9 cellular contexts compared by ENCODE assay signal in the genomic region with DNA sequence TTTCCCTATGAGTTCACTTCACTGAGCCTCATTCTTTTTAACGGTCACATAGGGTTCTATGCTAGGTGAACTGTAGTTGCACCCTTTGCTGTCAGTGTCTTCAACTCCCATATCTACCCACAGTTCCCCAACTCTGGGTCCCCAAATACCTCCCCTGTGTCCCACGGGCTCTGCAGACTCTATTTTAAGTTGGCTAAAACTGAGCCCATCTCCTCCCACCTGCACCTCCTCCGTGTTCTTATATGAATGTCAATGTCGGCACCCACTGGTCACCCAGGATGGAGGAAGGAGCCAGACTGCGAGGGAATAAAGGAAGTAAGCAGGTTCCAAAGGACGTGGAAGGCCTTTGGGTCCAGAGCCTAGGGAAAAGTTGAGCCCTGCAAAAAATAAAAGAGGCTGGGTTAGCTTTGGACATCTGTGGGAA. TPM values are rescaled to one million over a fixed set of nuclear protein-coding genes. Genes with fewer than 3 reads are reported as not detected.
DNase-seq lines count a peak whose midpoint lies in the region; ATAC-seq lines count a peak whose summit lies in the region.
"Had no signal": no experiment of that assay in that cellular context is flagged by ENCODE, and none has a peak within 500 bp of the region (broad histone marks: within the 10 kb centered on the region; RNA-seq: fewer than 3 reads in every experiment).

No MANE protein-coding gene starts in this region.

- intact Hi-C loops in activated CD4-positive, alpha-beta T cell treated with anti-CD3 and anti-CD28 coated beads, Interleukin-2, amount 10 ng/mL, durations not matched to agents 24 days and 14 days (cut with micrococcal nuclease), result loop anchor here (2.0 kb wide), 1 partner anchor 28 kb away; no protein-coding TSS in a partner anchor

- H3K27ac ChIP-seq in stomach smooth muscle (ENCODE audit: low read length), result peak overlapping the region; percentile 11
- H3K27ac ChIP-seq: epithelial cell of prostate had no signal

- H3K27me3 Mint-ChIP-seq in activated CD4-positive, alpha-beta T cell treated with anti-CD3 and anti-CD28 coated beads, Interleukin-2, amount 10 ng/mL, durations not matched to agents 24 days and 14 days, result no peaks in the 10 kb centered on the region
- no peaks in the 10 kb centered on the region for H3K27me3 Mint-ChIP-seq in activated T-helper 17 cell treated with anti-CD3 and anti-CD28 coated beads, Interleukin-2, amount 50 U/mL, for 72 hours
- H3K27me3 Mint-ChIP-seq in immature natural killer cell (ENCODE audit: low read depth in 3 of 3), result peaks cover 5 to 10% (median 8%) of the 10 kb centered on the region in 3 donors

- H3K4me3 ChIP-seq in stomach smooth muscle (ENCODE audit: low read length in 2 of 2), result peak overlapping the region; percentile 72 to 91

- H3K4me1 ChIP-seq in stomach smooth muscle (ENCODE audit: control insufficient read depth, insufficient read depth, low read length), result peaks cover 17% of the 10 kb centered on the region

- peaks cover 15% of the 10 kb centered on the region for H3K4me1 Mint-ChIP-seq in activated CD4-positive, alpha-beta T cell treated with anti-CD3 and anti-CD28 coated beads, Interleukin-2, amount 10 ng/mL, durations not matched to agents 24 days and 14 days
- peaks cover 7% of the 10 kb centered on the region for H3K4me1 Mint-ChIP-seq in activated T-helper 17 cell treated with anti-CD3 and anti-CD28 coated beads, Interleukin-2, amount 50 U/mL, for 72 hours
- H3K4me1 Mint-ChIP-seq in immature natural killer cell, result peaks cover 23 to 28% of the 10 kb centered on the region in 2 donors

- H3K36me3 Mint-ChIP-seq in activated CD4-positive, alpha-beta T cell treated with anti-CD3 and anti-CD28 coated beads, Interleukin-2, amount 10 ng/mL, durations not matched to agents 24 days and 14 days (ENCODE audit: low read depth), result peaks cover 18% of the 10 kb centered on the region
- peaks cover 20% of the 10 kb centered on the region for H3K36me3 Mint-ChIP-seq in activated T-helper 17 cell treated with anti-CD3 and anti-CD28 coated beads, Interleukin-2, amount 50 U/mL, for 72 hours (ENCODE audit: low read depth)
- H3K36me3 Mint-ChIP-seq in immature natural killer cell, result peaks cover 0 to 7% (median 0%) of the 10 kb centered on the region in 3 donors

- peak overlapping the region; percentile 96 for H3K4me3 Mint-ChIP-seq in activated CD4-positive, alpha-beta T cell treated with anti-CD3 and anti-CD28 coated beads, Interleukin-2, amount 10 ng/mL, durations not matched to agents 24 days and 14 days
- H3K4me3 Mint-ChIP-seq in activated T-helper 17 cell treated with anti-CD3 and anti-CD28 coated beads, Interleukin-2, amount 50 U/mL, for 72 hours, result peak overlapping the region; percentile 90
- peak overlapping the region; percentile 93 to 96 (median 94) for H3K4me3 Mint-ChIP-seq in immature natural killer cell

- no peak for DNase-seq in activated CD4-positive, alpha-beta T cell treated with anti-CD3 and anti-CD28 coated beads, Interleukin-2, amount 10 ng/mL, durations not matched to agents 24 days and 14 days
- no peak for DNase-seq in activated CD4-positive, alpha-beta T cell treated with anti-CD3 and anti-CD28 coated beads for 4 hours
- no peak for DNase-seq in immature natural killer cell
- DNase-seq in kidney glomerular epithelial cell (lab: John Stamatoyannopoulos, UW), result no peak
- no peak for DNase-seq in NCI-H526 treated with DMSO at 0.1 percent for 48 hours (lab: John Stamatoyannopoulos, UW)
- DNase-seq in DMS53 (lab: John Stamatoyannopoulos, UW), result no peak

- H3K9me3 Mint-ChIP-seq in activated CD4-positive, alpha-beta T cell treated with anti-CD3 and anti-CD28 coated beads, Interleukin-2, amount 10 ng/mL, durations not matched to agents 24 days and 14 days, result no peaks in the 10 kb centered on the region
- no peaks in the 10 kb centered on the region for H3K9me3 Mint-ChIP-seq in activated T-helper 17 cell treated with anti-CD3 and anti-CD28 coated beads, Interleukin-2, amount 50 U/mL, for 72 hours
- no peaks in the 10 kb centered on the region for H3K9me3 Mint-ChIP-seq in immature natural killer cell

- H3K9me3 ChIP-seq in stomach smooth muscle (ENCODE audit: control insufficient read depth in 2 of 2, low read length in 2 of 2), result no peaks in the 10 kb centered on the region

- H3K27me3 ChIP-seq in stomach smooth muscle (ENCODE audit: control insufficient read depth in 1 of 2, insufficient read depth in 2 of 2, low read length in 2 of 2), result no peaks in the 10 kb centered on the region

- no peak for ATAC-seq in activated T-helper 17 cell treated with anti-CD3 and anti-CD28 coated beads, Interleukin-2, amount 50 U/mL, for 72 hours (replicated peaks)

- peak overlapping the region; percentile 90 for H3K27ac Mint-ChIP-seq in activated CD4-positive, alpha-beta T cell treated with anti-CD3 and anti-CD28 coated beads, Interleukin-2, amount 10 ng/mL, durations not matched to agents 24 days and 14 days
- peak overlapping the region; percentile 79 for H3K27ac Mint-ChIP-seq in activated T-helper 17 cell treated with anti-CD3 and anti-CD28 coated beads, Interleukin-2, amount 50 U/mL, for 72 hours
- peak overlapping the region; percentile 87 to 98 (median 92) for H3K27ac Mint-ChIP-seq in immature natural killer cell

- H3K9ac ChIP-seq in stomach smooth muscle (ENCODE audit: low read length in 2 of 2), result no peak overlapping the region

- peaks cover 5 to 17% of the 10 kb centered on the region in 2 donors for H3K36me3 ChIP-seq in stomach smooth muscle (ENCODE audit: control insufficient read depth in 2 of 2, insufficient read depth in 2 of 2, low read length in 2 of 2)

RNA-seq across cellular contexts. Expression of gene PIN1, which starts 0.8 kb away (rescaled TPM):
- 87.9 and 93.0 TPM in 2 replicates for total RNA-seq in activated CD4-positive, alpha-beta T cell treated with anti-CD3 and anti-CD28 coated beads, Interleukin-2, amount 10 ng/mL, durations not matched to agents 24 days and 14 days
- 10 to 100 TPM; 62.0 to 93.1 TPM for total RNA-seq in activated T-helper 17 cell treated with anti-CD3 and anti-CD28 coated beads, Interleukin-2, amount 50 U/mL, for 72 hours
- 100 to 1,000 TPM; 143 to 227 (median 183) TPM for polyA plus RNA-seq in immature natural killer cell

RNA-seq across cellular contexts. Expression of gene UBL5, which starts 6.6 kb away (rescaled TPM):
- 355 and 359 TPM in 2 replicates for total RNA-seq in activated CD4-positive, alpha-beta T cell treated with anti-CD3 and anti-CD28 coated beads, Interleukin-2, amount 10 ng/mL, durations not matched to agents 24 days and 14 days
- 100 to 1,000 TPM; 247 to 395 TPM for total RNA-seq in activated T-helper 17 cell treated with anti-CD3 and anti-CD28 coated beads, Interleukin-2, amount 50 U/mL, for 72 hours
- polyA plus RNA-seq in immature natural killer cell, result 1,000 to 10,000 TPM in 1 of 3 donors, 100 to 1,000 TPM in 2; 610 to 1,222 (median 775) TPM

RNA-seq across cellular contexts. Expression of gene FBXL12, which starts 15.4 kb away (rescaled TPM):
- 19.4 and 23.3 TPM in 2 replicates for total RNA-seq in activated CD4-positive, alpha-beta T cell treated with anti-CD3 and anti-CD28 coated beads, Interleukin-2, amount 10 ng/mL, durations not matched to agents 24 days and 14 days
- total RNA-seq in activated T-helper 17 cell treated with anti-CD3 and anti-CD28 coated beads, Interleukin-2, amount 50 U/mL, for 72 hours, result 10 to 100 TPM; 23.6 to 27.2 TPM
- polyA plus RNA-seq in immature natural killer cell, result 10 to 100 TPM; 12.2 to 17.2 (median 14.2) TPM
